ENCODE assay signal across 9 cellular contexts in the genomic region with DNA sequence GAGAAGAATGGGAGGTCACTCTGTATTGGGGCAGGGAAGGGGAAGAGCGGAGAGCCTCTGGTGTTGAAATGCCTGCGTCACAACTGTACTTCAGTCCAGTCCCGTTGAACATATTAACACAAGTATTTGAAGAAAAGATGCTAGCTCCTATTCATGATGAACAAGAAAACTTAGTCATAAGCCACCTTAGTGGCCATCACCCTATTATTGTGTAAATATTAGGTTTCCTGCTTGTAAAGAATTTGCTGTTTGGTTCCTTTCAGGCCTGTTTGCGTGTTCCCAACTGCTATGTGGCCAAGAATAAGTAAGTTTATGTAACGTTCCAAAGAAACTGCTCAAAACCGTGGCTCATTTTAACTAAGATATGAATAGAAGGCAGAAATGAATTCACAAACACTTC.
"Had no signal": no experiment of that assay in that cellular context is flagged by ENCODE, and none has a peak within 500 bp of the region (broad histone marks: within the 10 kb centered on the region; RNA-seq: fewer than 3 reads in every experiment).

No MANE protein-coding gene starts in this region.

- H3K4me2 ChIP-seq: GM23338 had no signal

- H3K36me3 ChIP-seq: HAP-1 had no signal

- H2AFZ ChIP-seq: GM23338 had no signal

- H3K4me1 ChIP-seq: HAP-1 had no signal

- H3K4me3 ChIP-seq: GM23338, HAP-1, K562 had no signal

- ATAC-seq: GM23338, HCT116, K562 had no signal

- FAIRE-seq: H1, H54, K562 had no signal

- H3K9me3 ChIP-seq: HAP-1 had no signal

- DNase-seq: HFFc6, IMR-90 had no signal

- H3K27ac ChIP-seq: HL-60 had no signal
